Comparison of ENCODE assay signal across 8 cellular contexts in genomic region chr9:15142903-15143534, GRCh38.
DNase-seq lines count a peak whose midpoint lies in the region; ATAC-seq and TF ChIP-seq lines count a peak whose summit lies in the region.

No MANE protein-coding gene starts in this region.

- H3K4me1 Mint-ChIP-seq in activated CD4-positive, alpha-beta memory T cell treated with anti-CD3 and anti-CD28 coated beads for 36 hours (ENCODE audit: low read depth) = no peaks in the 10 kb centered on the region

- ATAC-seq in GM18861 (IDR thresholded peaks at IDR 0.05; ENCODE audit: unreplicated experiment) (peak; percentile 91), HG02970 (IDR thresholded peaks at IDR 0.05; ENCODE audit: low FRiP score, unreplicated experiment) (peak; percentile 77)

- intact Hi-C loops in activated CD4-positive, alpha-beta memory T cell treated with anti-CD3 and anti-CD28 coated beads for 36 hours (cut with micrococcal nuclease) = loop anchor here (2.0 to 5.0 kb wide), 3 partner anchors 38 to 526 kb away; no protein-coding TSS in a partner anchor

- H3K27ac Mint-ChIP-seq in activated CD4-positive, alpha-beta memory T cell treated with anti-CD3 and anti-CD28 coated beads for 36 hours = no peak overlapping the region

- H3K36me3 ChIP-seq in cardiac muscle cell = no peaks in the 10 kb centered on the region

- peaks cover 1% of the 10 kb centered on the region for H3K27me3 Mint-ChIP-seq in activated CD4-positive, alpha-beta memory T cell treated with anti-CD3 and anti-CD28 coated beads for 36 hours

- CTCF ChIA-PET in activated CD4-positive, alpha-beta memory T cell treated with anti-CD3 and anti-CD28 coated beads for 36 hours (lab: Charles Lee) = interaction anchor here (0.7 to 1.0 kb wide), 4 partner anchors 11 to 455 kb away, joined by 3 to 9 read pairs (median 4); no protein-coding TSS in a partner anchor

- peaks cover 2% of the 10 kb centered on the region for H3K4me1 ChIP-seq in cardiac muscle cell (ENCODE audit: low read depth)

- no peaks in the 10 kb centered on the region for H3K9me3 ChIP-seq in cardiac muscle cell (ENCODE audit: low read depth)

- H3K4me3 Mint-ChIP-seq in activated CD4-positive, alpha-beta memory T cell treated with anti-CD3 and anti-CD28 coated beads for 36 hours = no peak overlapping the region

- POLR2A ChIA-PET in activated CD4-positive, alpha-beta memory T cell treated with anti-CD3 and anti-CD28 coated beads for 36 hours (lab: Charles Lee) = no interaction called here

- no peaks in the 10 kb centered on the region for H3K36me3 Mint-ChIP-seq in activated CD4-positive, alpha-beta memory T cell treated with anti-CD3 and anti-CD28 coated beads for 36 hours

- H3K4me3 ChIP-seq in cardiac muscle cell (no peak overlapping the region), retinal pigment epithelial cell (ENCODE audit: low read length) (no peak overlapping the region)

- TF ChIP-seq CTCF in cardiac muscle cell (IDR thresholded peaks at IDR 0.05; ENCODE audit: low read depth, low read length) (peak; percentile 89), retinal pigment epithelial cell (conservative IDR thresholded peaks at IDR 0.05; ENCODE audit: low read depth, low read length) (peak; percentile 94)

- H3K27ac ChIP-seq in cardiac muscle cell = no peak overlapping the region

- no peaks in the 10 kb centered on the region for H3K27me3 ChIP-seq in cardiac muscle cell

- DNase-seq in CMK (ENCODE audit: low read depth) = peak; percentile 32
- peak; percentile 68 to 75 for DNase-seq in NCI-H2081 (lab: John Stamatoyannopoulos, UW)
- DNase-seq in activated CD4-positive, alpha-beta memory T cell treated with anti-CD3 and anti-CD28 coated beads for 36 hours = peak; percentile 12
- DNase-seq in cardiac muscle cell (ENCODE audit: low read depth in 1 of 2, low spot score in 1 of 2) = peak; percentile 63 to 73
- DNase-seq in retinal pigment epithelial cell (ENCODE audit: low read depth) = no peak
- DNase-seq in HK-2 (ENCODE audit: unreplicated experiment) = no peak

- H3K9me3 Mint-ChIP-seq in activated CD4-positive, alpha-beta memory T cell treated with anti-CD3 and anti-CD28 coated beads for 36 hours = no peaks in the 10 kb centered on the region

Comparison
In these comparisons a context has a peak if more than half of its experiments do, and no peak if none do; other contexts are left out.
1. DNase-seq: peak in CMK (single experiment), NCI-H2081 (2 of 2), activated CD4-positive, alpha-beta memory T cell treated with anti-CD3 and anti-CD28 coated beads for 36 hours (single experiment) and cardiac muscle cell (2 of 2); none in retinal pigment epithelial cell (single experiment) and HK-2 (single experiment).